ENCODE assay signal across 35 cellular contexts in genomic region chr6:41805830-41806774, GRCh38. TPM values are rescaled to one million over a fixed set of nuclear protein-coding genes. Genes with fewer than 3 reads are reported as not detected.
"Had no signal": no experiment of that assay in that cellular context is flagged by ENCODE, and none has a peak within 500 bp of the region (broad histone marks: within the 10 kb centered on the region; RNA-seq: fewer than 3 reads in every experiment).

No MANE protein-coding gene starts in this region.

- H3K27ac ChIP-seq: left ventricle myocardium inferior, lower lobe of right lung, neutrophil, ovary, right atrium auricular region, right lobe of liver, thyroid gland, transverse colon, upper lobe of left lung, vagina had no signal

- H3K4me2 ChIP-seq: smooth muscle cell had no signal

- H3K4me3 Mint-ChIP-seq: immature natural killer cell; naive thymus-derived CD4-positive, alpha-beta T cell; natural killer cell treated with Interleukin-12 subunit alpha and Interleukin-12 subunit beta and Interleukin-15 and Interleukin-18, amount 100 ng/mL, for 72 hours; neural crest cell; stimulated activated memory B cell treated with anti-CD40 and anti-IgM and Interleukin-4, amounts not matched to agents 10 μg/mL and 1 μg/mL and 100 μg/mL, for 72 hours; stimulated activated naive CD8-positive, alpha-beta T cell treated with anti-CD3 and anti-CD28 coated beads, Interleukin-15, amount 100 ng/mL, for 72 hours had no signal

- H3K27ac Mint-ChIP-seq: immature natural killer cell; naive thymus-derived CD4-positive, alpha-beta T cell; natural killer cell treated with Interleukin-12 subunit alpha and Interleukin-12 subunit beta and Interleukin-15 and Interleukin-18, amount 100 ng/mL, for 72 hours; progenitor cell of endocrine pancreas; stimulated activated memory B cell treated with anti-CD40 and anti-IgM and Interleukin-4, amounts not matched to agents 10 μg/mL and 1 μg/mL and 100 μg/mL, for 72 hours; stimulated activated naive CD8-positive, alpha-beta T cell treated with anti-CD3 and anti-CD28 coated beads, Interleukin-15, amount 100 ng/mL, for 72 hours had no signal

- H3K4me1 Mint-ChIP-seq: immature natural killer cell; neural crest cell; stimulated activated memory B cell treated with anti-CD40 and anti-IgM and Interleukin-4, amounts not matched to agents 10 μg/mL and 1 μg/mL and 100 μg/mL, for 72 hours; stimulated activated naive CD8-positive, alpha-beta T cell treated with anti-CD3 and anti-CD28 coated beads, Interleukin-15, amount 100 ng/mL, for 72 hours had no signal

- H3K27me3 Mint-ChIP-seq: naive thymus-derived CD4-positive, alpha-beta T cell; natural killer cell treated with Interleukin-12 subunit alpha and Interleukin-12 subunit beta and Interleukin-15 and Interleukin-18, amount 100 ng/mL, for 72 hours; progenitor cell of endocrine pancreas; stimulated activated memory B cell treated with anti-CD40 and anti-IgM and Interleukin-4, amounts not matched to agents 10 μg/mL and 1 μg/mL and 100 μg/mL, for 72 hours; stimulated activated naive CD8-positive, alpha-beta T cell treated with anti-CD3 and anti-CD28 coated beads, Interleukin-15, amount 100 ng/mL, for 72 hours had no signal

- H3K4me1 ChIP-seq: lower lobe of right lung, right atrium auricular region, right lobe of liver, thyroid gland, transverse colon, upper lobe of left lung, vagina had no signal

- H3K36me3 ChIP-seq: ovary, right lobe of liver, transverse colon had no signal

- H3K27me3 ChIP-seq: neutrophil, ovary, right atrium auricular region, right lobe of liver, thyroid gland, transverse colon, upper lobe of left lung, vagina had no signal

- H3K36me3 Mint-ChIP-seq: natural killer cell treated with Interleukin-12 subunit alpha and Interleukin-12 subunit beta and Interleukin-15 and Interleukin-18, amount 100 ng/mL, for 72 hours had no signal

- H3K9me3 Mint-ChIP-seq: immature natural killer cell; naive thymus-derived CD4-positive, alpha-beta T cell; natural killer cell treated with Interleukin-12 subunit alpha and Interleukin-12 subunit beta and Interleukin-15 and Interleukin-18, amount 100 ng/mL, for 72 hours; neural crest cell; stimulated activated memory B cell treated with anti-CD40 and anti-IgM and Interleukin-4, amounts not matched to agents 10 μg/mL and 1 μg/mL and 100 μg/mL, for 72 hours; stimulated activated naive CD8-positive, alpha-beta T cell treated with anti-CD3 and anti-CD28 coated beads, Interleukin-15, amount 100 ng/mL, for 72 hours had no signal

- H3K9me3 ChIP-seq: left ventricle myocardium inferior, lower lobe of right lung, mucosa of descending colon, neutrophil, ovary, right atrium auricular region, right lobe of liver, thyroid gland, transverse colon, upper lobe of left lung, vagina had no signal

- H3K4me3 ChIP-seq: left ventricle myocardium inferior, lower lobe of right lung, mucosa of descending colon, ovary, right atrium auricular region, right lobe of liver, smooth muscle cell, thyroid gland, transverse colon, upper lobe of left lung, vagina had no signal

- DNase-seq: hypothalamus; immature natural killer cell; left ventricle myocardium inferior; lower lobe of right lung; mammary epithelial cell; mesendoderm; midbrain; mucosa of descending colon; naive thymus-derived CD4-positive, alpha-beta T cell; occipital lobe; ovary; right lobe of liver; stimulated activated CD4-positive, alpha-beta T cell treated with anti-CD3 and anti-CD28 coated beads, Interleukin-1b, Interleukin-23, amount 100 ng/mL, for 48 hours; stimulated activated CD4-positive, alpha-beta T cell treated with anti-CD3 and anti-CD28 coated beads, Interleukin-2, amount 100 ng/mL, for 48 hours; stimulated activated CD4-positive, alpha-beta T cell treated with anti-CD3 and anti-CD28 coated beads, Interleukin-4, amount 100 ng/mL, for 4 hours; stimulated activated CD8-positive, alpha-beta memory T cell treated with anti-CD3 and anti-CD28 coated beads, Interleukin-4, amount 100 ng/mL, for 48 hours; stimulated activated naive CD4-positive, alpha-beta T cell treated with Interleukin-2 at 50 U/mL for 16 hours; stimulated activated naive CD8-positive, alpha-beta T cell treated with anti-CD3 and anti-CD28 coated beads, Interleukin-15, amount 100 ng/mL, for 72 hours; substantia nigra; thyroid gland; transverse colon had no signal

RNA-seq across cellular contexts. Expression of gene PRICKLE4, which starts 25.5 kb away (rescaled TPM):
- total RNA-seq: kidney epithelial cell; natural killer cell treated with Interleukin-12 subunit alpha and Interleukin-12 subunit beta and Interleukin-15 and Interleukin-18, amount 100 ng/mL, for 72 hours had no signal
- polyA plus RNA-seq: immature natural killer cell; naive thymus-derived CD4-positive, alpha-beta T cell; smooth muscle cell had no signal

RNA-seq across cellular contexts. Expression of gene PGC, which starts 58.9 kb away (rescaled TPM):
- total RNA-seq: kidney epithelial cell; left ventricle myocardium inferior; mammary epithelial cell; mucosa of descending colon; myocyte; naive thymus-derived CD4-positive, alpha-beta T cell; natural killer cell treated with Interleukin-12 subunit alpha and Interleukin-12 subunit beta and Interleukin-15 and Interleukin-18, amount 100 ng/mL, for 72 hours; neural crest cell; occipital lobe; progenitor cell of endocrine pancreas; pulmonary artery endothelial cell; renal cortical epithelial cell; right atrium auricular region; smooth muscle cell; thyroid gland; urinary bladder had no signal
- polyA plus RNA-seq: immature natural killer cell; mammary epithelial cell; naive thymus-derived CD4-positive, alpha-beta T cell; smooth muscle cell; urinary bladder had no signal
